ENCODE assay signal across 16 cellular contexts in the genomic region with DNA sequence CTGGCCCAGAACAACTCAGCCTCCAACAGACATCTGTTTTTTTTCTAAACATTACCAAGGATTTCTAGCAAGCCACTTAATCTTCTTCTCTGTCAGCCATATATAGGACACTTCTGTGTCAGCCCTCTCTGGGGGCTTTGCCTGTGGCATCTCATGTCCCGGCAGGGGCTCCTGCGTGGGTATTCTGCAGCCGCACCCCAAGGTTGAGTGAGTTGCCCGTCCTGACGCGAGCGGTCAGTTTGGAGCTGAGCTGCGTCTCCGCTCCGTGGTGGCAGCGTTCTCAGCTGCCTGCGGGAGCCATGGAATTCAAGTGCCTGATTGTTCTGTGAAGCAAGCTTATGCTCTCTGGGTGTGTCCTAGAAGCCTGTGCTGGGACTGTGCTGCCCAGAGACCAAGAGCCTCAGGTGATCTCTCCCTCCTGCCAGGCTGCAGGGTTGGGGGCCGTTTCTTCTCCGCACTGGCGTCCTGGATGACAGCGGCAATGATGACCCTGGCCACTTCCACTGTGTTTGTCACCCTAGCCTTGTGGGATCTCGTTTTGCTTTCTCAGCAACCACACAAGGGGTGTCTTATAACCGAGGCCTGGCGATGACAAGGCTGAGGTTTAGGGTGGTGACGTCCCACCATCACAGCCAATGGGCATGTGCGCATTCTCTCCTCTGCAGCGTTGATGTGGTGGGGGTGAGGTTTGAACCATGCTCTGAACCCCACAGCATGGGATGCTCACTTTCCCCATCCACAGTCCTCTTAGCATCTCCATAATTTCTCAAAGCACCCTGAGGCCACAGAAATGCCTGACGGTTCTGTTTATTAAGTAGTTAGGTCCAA.
DNase-seq lines count a peak whose midpoint lies in the region; ATAC-seq and TF ChIP-seq lines count a peak whose summit lies in the region.
"Had no signal": no experiment of that assay in that cellular context is flagged by ENCODE, and none has a peak within 500 bp of the region (broad histone marks: within the 10 kb centered on the region; RNA-seq: fewer than 3 reads in every experiment).

No MANE protein-coding gene starts in this region.

- no peak overlapping the region for H2AFZ ChIP-seq in GM23338
- H2AFZ ChIP-seq: GM23248 had no signal

- no peaks in the 10 kb centered on the region for H3K27me3 ChIP-seq in GM23338 (ENCODE audit: insufficient read depth)
- no peaks in the 10 kb centered on the region for H3K27me3 ChIP-seq in spleen (replicated peaks in 1 of 7)

- WGBS in spleen, 5 donors, result 67 to 86% (median 77%) methylated on average over 19 to 23 of the region's 23 CpGs

- H3K27ac ChIP-seq in GM23338 (ENCODE audit: low read depth) (no peak overlapping the region), spleen (peak overlapping the region; percentile 60 to 87 (median 76))
- H3K27ac ChIP-seq: A549, GM23248 had no signal

- H3K4me1 ChIP-seq in GM23338 (ENCODE audit: insufficient read depth) (no peaks in the 10 kb centered on the region), spleen (peaks cover 0 to 40% (median 17%) of the 10 kb centered on the region in 6 donors)
- H3K4me1 ChIP-seq: A549 had no signal

- no peak for DNase-seq in GM23338 (ENCODE audit: low spot score)
- DNase-seq in WTC11 (ENCODE audit: low spot score), result no peak
- no peak for DNase-seq in neural crest cell (ENCODE audit: low read depth, low spot score)
- DNase-seq in spleen, result no peak
- no peak for DNase-seq in HFFc6
- no peak for DNase-seq in HPDE6-E6E7 (ENCODE audit: extremely low spot score)
- DNase-seq in AML-193 (lab: John Stamatoyannopoulos, UW), result no peak
- DNase-seq: COR-L47, DMS153, DMS79 treated with DMSO at 0.1 percent for 48 hours, GM23248, H7 had no signal

- POLR2A ChIA-PET in WTC11 (lab: Charles Lee), result no interaction called here

- CTCF ChIA-PET in WTC11 (lab: Charles Lee), result no interaction called here

- H3K4me2 ChIP-seq in GM23338, result no peak overlapping the region
- H3K4me2 ChIP-seq: A549 had no signal

- H3K27me3 Mint-ChIP-seq in GM23338 (ENCODE audit: insufficient read depth, low read depth, poor library complexity), result peaks cover 2% of the 10 kb centered on the region
- H3K27me3 Mint-ChIP-seq in WTC11 (ENCODE audit: low read depth), result no peaks in the 10 kb centered on the region; the same call in 1 of the 2 replicates
- no peaks in the 10 kb centered on the region for H3K27me3 Mint-ChIP-seq in neural crest cell (ENCODE audit: low read depth)
- H3K27me3 Mint-ChIP-seq in HFFc6 (ENCODE audit: insufficient read depth), result peaks cover 3% of the 10 kb centered on the region

- H3K9me3 ChIP-seq in spleen, result no peaks in the 10 kb centered on the region
- H3K9me3 ChIP-seq: A549 had no signal

- ATAC-seq in GM23338, result peak; percentile 24; the same call in 2 of the 3 replicates
- ATAC-seq in WTC11, result no peak
- ATAC-seq: A549; CD8-positive, alpha-beta T cell; HepG2 had no signal

- no peaks in the 10 kb centered on the region for H3F3A ChIP-seq in GM23338 (replicated peaks; ENCODE audit: low read depth)

- H3K4me1 Mint-ChIP-seq in GM23338, result peaks cover 26% of the 10 kb centered on the region
- H3K4me1 Mint-ChIP-seq in WTC11, result peaks cover 34% of the 10 kb centered on the region
- no peaks in the 10 kb centered on the region for H3K4me1 Mint-ChIP-seq in neural crest cell
- no peaks in the 10 kb centered on the region for H3K4me1 Mint-ChIP-seq in HFFc6 (ENCODE audit: low read depth)

- no peak overlapping the region for H3K4me3 ChIP-seq in GM23338
- H3K4me3 ChIP-seq in spleen, result no peak overlapping the region
- H3K4me3 ChIP-seq: A549, GM23248 had no signal

- TF ChIP-seq CTCF in GM23338 (conservative IDR thresholded peaks at IDR 0.05; ENCODE audit: low read depth in 2 of 2) (no peak), WTC11 (IDR thresholded peaks at IDR 0.05) (no peak), neural crest cell (conservative IDR thresholded peaks at IDR 0.05) (no peak), spleen (IDR thresholded peaks at IDR 0.05 in 8 of 11, conservative IDR thresholded peaks at IDR 0.05 in 3 of 11) (no peak), HFFc6 (IDR thresholded peaks at IDR 0.05) (no peak)

- no peak for TF ChIP-seq POLR2A in spleen (IDR thresholded peaks at IDR 0.05)

- H3K79me2 ChIP-seq in GM23338 (replicated peaks; ENCODE audit: insufficient read depth), result no peaks in the 10 kb centered on the region

- intact Hi-C loops in spleen (cut with DNase I; ENCODE audit: low total_unique reads), result no loop called here

- no peaks in the 10 kb centered on the region for H4K20me1 ChIP-seq in GM23338 (replicated peaks; ENCODE audit: insufficient read depth)

- no peaks in the 10 kb centered on the region for H3K9me2 ChIP-seq in GM23338 (ENCODE audit: insufficient read depth)

- H3K36me3 ChIP-seq in GM23338 (ENCODE audit: insufficient read depth) (no peaks in the 10 kb centered on the region), spleen (no peaks in the 10 kb centered on the region)

- H3K4me3 Mint-ChIP-seq in GM23338, result no peak overlapping the region
- H3K4me3 Mint-ChIP-seq in WTC11, result no peak overlapping the region
- H3K4me3 Mint-ChIP-seq in neural crest cell, result no peak overlapping the region
- H3K4me3 Mint-ChIP-seq in HFFc6, result no peak overlapping the region
- H3K4me3 Mint-ChIP-seq: CD14-positive monocyte; CD8-positive, alpha-beta T cell had no signal

- H3K27ac Mint-ChIP-seq in GM23338 (no peak overlapping the region), WTC11 (peak overlapping the region; percentile 53; the same call in 1 of the 2 replicates), neural crest cell (ENCODE audit: unreplicated experiment) (peak overlapping the region; percentile 12), HFFc6 (no peak overlapping the region)
- H3K27ac Mint-ChIP-seq: CD14-positive monocyte; CD8-positive, alpha-beta T cell had no signal

- peaks cover 2% of the 10 kb centered on the region; the same call in 2 of the 3 replicates for H3K36me3 Mint-ChIP-seq in GM23338 (ENCODE audit: low read depth)
- peaks cover 2% of the 10 kb centered on the region; the same call in 1 of the 2 replicates for H3K36me3 Mint-ChIP-seq in WTC11
- H3K36me3 Mint-ChIP-seq in neural crest cell (ENCODE audit: low read depth), result peaks cover 3% of the 10 kb centered on the region
- H3K36me3 Mint-ChIP-seq in HFFc6 (ENCODE audit: low read depth), result no peaks in the 10 kb centered on the region
- H3K36me3 Mint-ChIP-seq: CD14-positive monocyte; CD8-positive, alpha-beta T cell had no signal

- H3K9me3 Mint-ChIP-seq in GM23338 (no peaks in the 10 kb centered on the region; the same call in 2 of the 3 replicates), WTC11 (no peaks in the 10 kb centered on the region), neural crest cell (no peaks in the 10 kb centered on the region), HFFc6 (peaks cover 61% of the 10 kb centered on the region)
- H3K9me3 Mint-ChIP-seq: CD8-positive, alpha-beta T cell had no signal

TF ChIP-seq in GM23338, 12 proteins besides CTCF, POLR2A, EP300 and RAD21 (continues in another document):
- no peak for TF ChIP-seq CREB1 (CRISPR knock-in tag; IDR thresholded peaks at IDR 0.05; ENCODE audit: low read depth)
- no peak for TF ChIP-seq EZH2phosphoT487 (IDR thresholded peaks at IDR 0.05; ENCODE audit: unreplicated experiment)

TF ChIP-seq in WTC11, 78 proteins besides CTCF, POLR2A, EP300 and RAD21 (continues in another document):
- TF ChIP-seq, protein P1, sequence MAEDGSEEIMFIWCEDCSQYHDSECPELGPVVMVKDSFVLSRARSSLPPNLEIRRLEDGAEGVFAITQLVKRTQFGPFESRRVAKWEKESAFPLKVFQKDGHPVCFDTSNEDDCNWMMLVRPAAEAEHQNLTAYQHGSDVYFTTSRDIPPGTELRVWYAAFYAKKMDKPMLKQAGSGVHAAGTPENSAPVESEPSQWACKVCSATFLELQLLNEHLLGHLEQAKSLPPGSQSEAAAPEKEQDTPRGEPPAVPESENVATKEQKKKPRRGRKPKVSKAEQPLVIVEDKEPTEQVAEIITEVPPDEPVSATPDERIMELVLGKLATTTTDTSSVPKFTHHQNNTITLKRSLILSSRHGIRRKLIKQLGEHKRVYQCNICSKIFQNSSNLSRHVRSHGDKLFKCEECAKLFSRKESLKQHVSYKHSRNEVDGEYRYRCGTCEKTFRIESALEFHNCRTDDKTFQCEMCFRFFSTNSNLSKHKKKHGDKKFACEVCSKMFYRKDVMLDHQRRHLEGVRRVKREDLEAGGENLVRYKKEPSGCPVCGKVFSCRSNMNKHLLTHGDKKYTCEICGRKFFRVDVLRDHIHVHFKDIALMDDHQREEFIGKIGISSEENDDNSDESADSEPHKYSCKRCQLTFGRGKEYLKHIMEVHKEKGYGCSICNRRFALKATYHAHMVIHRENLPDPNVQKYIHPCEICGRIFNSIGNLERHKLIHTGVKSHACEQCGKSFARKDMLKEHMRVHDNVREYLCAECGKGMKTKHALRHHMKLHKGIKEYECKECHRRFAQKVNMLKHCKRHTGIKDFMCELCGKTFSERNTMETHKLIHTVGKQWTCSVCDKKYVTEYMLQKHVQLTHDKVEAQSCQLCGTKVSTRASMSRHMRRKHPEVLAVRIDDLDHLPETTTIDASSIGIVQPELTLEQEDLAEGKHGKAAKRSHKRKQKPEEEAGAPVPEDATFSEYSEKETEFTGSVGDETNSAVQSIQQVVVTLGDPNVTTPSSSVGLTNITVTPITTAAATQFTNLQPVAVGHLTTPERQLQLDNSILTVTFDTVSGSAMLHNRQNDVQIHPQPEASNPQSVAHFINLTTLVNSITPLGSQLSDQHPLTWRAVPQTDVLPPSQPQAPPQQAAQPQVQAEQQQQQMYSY (CRISPR knock-in tag; IDR thresholded peaks at IDR 0.05), result no peak
- TF ChIP-seq, protein P2, sequence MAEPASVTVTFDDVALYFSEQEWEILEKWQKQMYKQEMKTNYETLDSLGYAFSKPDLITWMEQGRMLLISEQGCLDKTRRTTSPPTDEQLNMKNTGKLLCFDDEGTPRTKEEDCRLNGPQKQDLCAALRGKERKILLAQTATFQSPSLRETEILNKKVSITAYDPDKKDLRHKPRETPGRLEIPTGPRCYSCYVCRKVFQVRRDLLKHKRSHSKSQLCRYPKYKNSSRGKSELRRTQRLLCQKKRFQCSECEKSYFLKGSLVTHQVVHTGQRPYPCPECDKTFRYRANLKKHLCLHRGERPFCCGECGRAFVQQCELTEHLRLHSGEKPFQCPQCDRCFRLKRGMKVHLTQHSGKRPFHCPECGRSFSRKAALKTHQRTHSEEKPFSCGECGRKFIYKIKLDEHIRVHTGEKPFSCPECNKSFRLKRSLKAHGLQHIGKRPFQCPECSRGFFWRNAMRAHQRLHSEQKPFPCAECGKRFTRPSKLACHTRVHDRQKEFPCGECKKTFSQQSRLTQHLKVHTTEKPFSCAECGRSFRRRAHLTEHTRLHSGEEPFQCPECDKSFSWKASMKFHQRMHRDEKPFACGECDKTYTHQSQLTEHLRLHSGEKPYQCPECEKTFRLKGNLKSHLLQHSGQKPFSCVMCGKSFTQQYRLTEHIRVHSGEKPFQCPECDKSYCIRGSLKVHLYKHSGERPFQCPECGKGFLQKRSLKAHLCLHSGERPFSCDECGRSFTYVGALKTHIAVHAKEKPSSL (CRISPR knock-in tag; conservative IDR thresholded peaks at IDR 0.05), result no peak
- TF ChIP-seq SP1 (CRISPR knock-in tag; conservative IDR thresholded peaks at IDR 0.05), result no peak

Comparison
In these comparisons a context has a peak if more than half of its experiments do, and no peak if none do; other contexts are left out.
1. H3K27ac Mint-ChIP-seq: peak in WTC11 (single experiment) and neural crest cell (single experiment); none in GM23338 (single experiment) and HFFc6 (single experiment).